ENCODE assay signal across 1 cellular context in genomic region chr2:219178377-219179175, GRCh38.
A peak's percentile ranks its signal among the peaks of the same experiment; 100 is the strongest.
TF ChIP-seq lines count a peak whose summit lies in the region.

No MANE protein-coding gene starts in this region.

TF ChIP-seq in HepG2, 621 proteins besides CTCF, POLR2A, EP300 and RAD21 (continued from another document and continues in another):
- TF ChIP-seq, protein P1, sequence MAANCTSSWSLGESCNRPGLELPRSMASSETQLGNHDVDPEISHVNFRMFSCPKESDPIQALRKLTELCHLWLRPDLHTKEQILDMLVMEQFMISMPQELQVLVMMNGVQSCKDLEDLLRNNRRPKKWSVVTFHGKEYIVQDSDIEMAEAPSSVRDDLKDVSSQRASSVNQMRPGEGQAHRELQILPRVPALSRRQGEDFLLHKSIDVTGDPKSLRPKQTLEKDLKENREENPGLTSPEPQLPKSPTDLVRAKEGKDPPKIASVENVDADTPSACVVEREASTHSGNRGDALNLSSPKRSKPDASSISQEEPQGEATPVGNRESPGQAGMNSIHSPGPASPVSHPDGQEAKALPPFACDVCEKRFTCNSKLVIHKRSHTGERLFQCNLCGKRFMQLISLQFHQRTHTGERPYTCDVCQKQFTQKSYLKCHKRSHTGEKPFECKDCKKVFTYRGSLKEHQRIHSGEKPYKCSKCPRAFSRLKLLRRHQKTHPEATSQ (CRISPR knock-in tag; IDR thresholded peaks at IDR 0.05; ENCODE audit: borderline replicate concordance) = no peak
- 0 out of 2 replicates have a peak, but pooled peaks have one; percentile 1 for TF ChIP-seq NR2C2 (CRISPR knock-in tag; IDR thresholded peaks at IDR 0.05; ENCODE audit: borderline replicate concordance)
- TF ChIP-seq ZNF558 (CRISPR knock-in tag; IDR thresholded peaks at IDR 0.05; ENCODE audit: borderline replicate concordance) = 0 out of 2 replicates have a peak, but pooled peaks have one; percentile 19
- TF ChIP-seq ZMAT5 (CRISPR knock-in tag; IDR thresholded peaks at IDR 0.05; ENCODE audit: borderline replicate concordance, low read depth) = no peak
- TF ChIP-seq ZNF124 (CRISPR knock-in tag; IDR thresholded peaks at IDR 0.05) = no peak
- no peak for TF ChIP-seq ZNF530 (CRISPR knock-in tag; IDR thresholded peaks at IDR 0.05; ENCODE audit: low read depth)
- TF ChIP-seq, protein P2, sequence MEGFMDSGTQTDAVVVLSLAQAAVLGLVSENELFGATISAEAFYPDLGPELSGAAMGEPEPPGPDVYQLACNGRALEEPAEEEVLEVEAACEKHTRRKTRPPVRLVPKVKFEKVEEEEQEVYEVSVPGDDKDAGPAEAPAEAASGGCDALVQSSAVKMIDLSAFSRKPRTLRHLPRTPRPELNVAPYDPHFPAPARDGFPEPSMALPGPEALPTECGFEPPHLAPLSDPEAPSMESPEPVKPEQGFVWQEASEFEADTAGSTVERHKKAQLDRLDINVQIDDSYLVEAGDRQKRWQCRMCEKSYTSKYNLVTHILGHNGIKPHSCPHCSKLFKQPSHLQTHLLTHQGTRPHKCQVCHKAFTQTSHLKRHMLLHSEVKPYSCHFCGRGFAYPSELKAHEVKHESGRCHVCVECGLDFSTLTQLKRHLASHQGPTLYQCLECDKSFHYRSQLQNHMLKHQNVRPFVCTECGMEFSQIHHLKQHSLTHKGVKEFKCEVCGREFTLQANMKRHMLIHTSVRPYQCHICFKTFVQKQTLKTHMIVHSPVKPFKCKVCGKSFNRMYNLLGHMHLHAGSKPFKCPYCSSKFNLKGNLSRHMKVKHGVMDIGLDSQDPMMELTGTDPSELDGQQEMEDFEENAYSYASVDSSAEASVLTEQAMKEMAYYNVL (CRISPR knock-in tag; IDR thresholded peaks at IDR 0.05; ENCODE audit: borderline replicate concordance) = no peak
- TF ChIP-seq PATZ1 (CRISPR knock-in tag; IDR thresholded peaks at IDR 0.05) = peak; percentile 2; the same call in 1 of the 2 replicates
- TF ChIP-seq SMC3 (IDR thresholded peaks at IDR 0.05; ENCODE audit: low read length) = no peak
- TF ChIP-seq ZNF281 (CRISPR knock-in tag; IDR thresholded peaks at IDR 0.05; ENCODE audit: borderline replicate concordance) = 0 out of 2 replicates have a peak, but pooled peaks have one; percentile 5
- peak; percentile 43; the same call in 1 of the 2 replicates for TF ChIP-seq ZNF768 (CRISPR knock-in tag; IDR thresholded peaks at IDR 0.05)
- no peak for TF ChIP-seq ZNF770 (CRISPR knock-in tag; IDR thresholded peaks at IDR 0.05)
- TF ChIP-seq ZNF101 (CRISPR knock-in tag; IDR thresholded peaks at IDR 0.05; ENCODE audit: borderline replicate concordance, low read depth) = no peak
- TF ChIP-seq GABPB1 (CRISPR knock-in tag; IDR thresholded peaks at IDR 0.05) = no peak; the same call in 1 of the 2 replicates
- no peak for TF ChIP-seq MTF2 (CRISPR knock-in tag; IDR thresholded peaks at IDR 0.05; ENCODE audit: borderline replicate concordance)
- TF ChIP-seq ZNF296 (CRISPR knock-in tag; conservative IDR thresholded peaks at IDR 0.05) = 0 out of 2 replicates have a peak, but pooled peaks have one; percentile 33
- peak; percentile 57; the same call in 1 of the 2 replicates for TF ChIP-seq ZFY (CRISPR knock-in tag; IDR thresholded peaks at IDR 0.05)
- TF ChIP-seq POLR2AphosphoS5 (IDR thresholded peaks at IDR 0.05; ENCODE audit: low read depth, low read length) = no peak
- TF ChIP-seq IRX3 (CRISPR knock-in tag; IDR thresholded peaks at IDR 0.05; ENCODE audit: borderline replicate concordance, low read depth) = no peak
- TF ChIP-seq, protein P3, sequence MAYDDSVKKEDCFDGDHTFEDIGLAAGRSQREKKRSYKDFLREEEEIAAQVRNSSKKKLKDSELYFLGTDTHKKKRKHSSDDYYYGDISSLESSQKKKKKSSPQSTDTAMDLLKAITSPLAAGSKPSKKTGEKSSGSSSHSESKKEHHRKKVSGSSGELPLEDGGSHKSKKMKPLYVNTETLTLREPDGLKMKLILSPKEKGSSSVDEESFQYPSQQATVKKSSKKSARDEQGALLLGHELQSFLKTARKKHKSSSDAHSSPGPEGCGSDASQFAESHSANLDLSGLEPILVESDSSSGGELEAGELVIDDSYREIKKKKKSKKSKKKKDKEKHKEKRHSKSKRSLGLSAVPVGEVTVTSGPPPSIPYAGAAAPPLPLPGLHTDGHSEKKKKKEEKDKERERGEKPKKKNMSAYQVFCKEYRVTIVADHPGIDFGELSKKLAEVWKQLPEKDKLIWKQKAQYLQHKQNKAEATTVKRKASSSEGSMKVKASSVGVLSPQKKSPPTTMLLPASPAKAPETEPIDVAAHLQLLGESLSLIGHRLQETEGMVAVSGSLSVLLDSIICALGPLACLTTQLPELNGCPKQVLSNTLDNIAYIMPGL (CRISPR knock-in tag; IDR thresholded peaks at IDR 0.05; ENCODE audit: borderline replicate concordance in 1 of 2, low read depth in 1 of 2) = peak in 1 of 2 experiments; percentile 15; a peak in 1 of 4 replicates
- no peak for TF ChIP-seq MAZ (IDR thresholded peaks at IDR 0.05; ENCODE audit: borderline replicate concordance, low read depth, low read length)
- 0 out of 2 replicates have a peak, but pooled peaks have one; percentile 40 for TF ChIP-seq MAZ (CRISPR knock-in tag; IDR thresholded peaks at IDR 0.05; ENCODE audit: low read depth)
- 0 out of 2 replicates have a peak, but pooled peaks have one; percentile 58 for TF ChIP-seq ZNF251 (CRISPR knock-in tag; IDR thresholded peaks at IDR 0.05)
- TF ChIP-seq ZNF512 (CRISPR knock-in tag; IDR thresholded peaks at IDR 0.05) = no peak
- no peak for TF ChIP-seq TIGD3 (CRISPR knock-in tag; IDR thresholded peaks at IDR 0.05; ENCODE audit: borderline replicate concordance)
- TF ChIP-seq ZNF547 (CRISPR knock-in tag; IDR thresholded peaks at IDR 0.05) = no peak
- TF ChIP-seq ZNF225 (CRISPR knock-in tag; IDR thresholded peaks at IDR 0.05) = 0 out of 2 replicates have a peak, but pooled peaks have one; percentile 66
- TF ChIP-seq, protein P4, sequence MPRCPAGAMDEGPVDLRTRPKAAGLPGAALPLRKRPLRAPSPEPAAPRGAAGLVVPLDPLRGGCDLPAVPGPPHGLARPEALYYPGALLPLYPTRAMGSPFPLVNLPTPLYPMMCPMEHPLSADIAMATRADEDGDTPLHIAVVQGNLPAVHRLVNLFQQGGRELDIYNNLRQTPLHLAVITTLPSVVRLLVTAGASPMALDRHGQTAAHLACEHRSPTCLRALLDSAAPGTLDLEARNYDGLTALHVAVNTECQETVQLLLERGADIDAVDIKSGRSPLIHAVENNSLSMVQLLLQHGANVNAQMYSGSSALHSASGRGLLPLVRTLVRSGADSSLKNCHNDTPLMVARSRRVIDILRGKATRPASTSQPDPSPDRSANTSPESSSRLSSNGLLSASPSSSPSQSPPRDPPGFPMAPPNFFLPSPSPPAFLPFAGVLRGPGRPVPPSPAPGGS (CRISPR knock-in tag; IDR thresholded peaks at IDR 0.05) = no peak
